13 cellular contexts compared by ENCODE assay signal in the genomic region with DNA sequence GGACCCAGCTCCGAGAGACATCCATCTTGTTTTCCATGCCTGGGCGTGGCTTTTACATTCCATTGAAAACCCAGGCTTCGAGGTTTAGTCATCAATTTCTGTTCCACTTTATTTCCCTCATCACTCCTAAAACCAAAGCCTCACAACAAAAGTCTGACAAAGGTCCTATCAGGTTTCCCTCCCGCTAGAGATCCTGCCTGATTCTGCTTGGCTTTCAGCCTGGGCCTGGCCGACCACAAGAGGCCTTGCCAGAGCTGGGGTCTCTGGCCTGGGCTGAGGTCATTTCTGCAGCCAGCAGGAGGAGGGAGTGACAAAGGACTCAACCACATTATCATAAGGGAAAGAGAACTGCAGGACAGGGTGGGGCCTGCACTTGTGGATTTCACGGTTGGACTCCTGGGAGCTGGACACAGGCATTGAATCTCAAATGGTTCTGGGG.
DNase-seq lines count a peak whose midpoint lies in the region; ATAC-seq and TF ChIP-seq lines count a peak whose summit lies in the region.
"Had no signal": no experiment of that assay in that cellular context is flagged by ENCODE, and none has a peak within 500 bp of the region (broad histone marks: within the 10 kb centered on the region; RNA-seq: fewer than 3 reads in every experiment).

No MANE protein-coding gene starts in this region.

- DNase-seq in HT1080 (ENCODE audit: low read depth) (peak; percentile 91), mammary epithelial cell (peak; percentile 65), kidney tubule cell (ENCODE audit: low spot score) (peak; percentile 98), DMS114 treated with DMSO at 0.1 percent for 48 hours (lab: John Stamatoyannopoulos, UW; ENCODE audit: unreplicated experiment) (no peak), Kasumi-1 (lab: John Stamatoyannopoulos, UW) (no peak), right lobe of liver (no peak), ureter (ENCODE audit: low spot score) (no peak)
- DNase-seq: central memory CD4-positive, alpha-beta T cell; KG1; NCI-H526; upper lobe of left lung had no signal

- ATAC-seq in right lobe of liver, result no peak
- ATAC-seq: GM12878 had no signal

- no peak for TF ChIP-seq CTCF in mammary epithelial cell (conservative IDR thresholded peaks at IDR 0.05 in 1 of 2, IDR thresholded peaks at IDR 0.05 in 1 of 2; ENCODE audit: extremely low read depth in 1 of 2, insufficient read depth in 1 of 2, low read depth in 1 of 2, low read length in 2 of 2)
- no peak for TF ChIP-seq CTCF in right lobe of liver (IDR thresholded peaks at IDR 0.05)

- H3K36me3 ChIP-seq in ACC112 (ENCODE audit: insufficient read depth, low read length), result no peaks in the 10 kb centered on the region
- no peaks in the 10 kb centered on the region for H3K36me3 ChIP-seq in mammary epithelial cell (ENCODE audit: insufficient read depth, low read length)
- no peaks in the 10 kb centered on the region for H3K36me3 ChIP-seq in right lobe of liver
- H3K36me3 ChIP-seq: upper lobe of left lung had no signal

- no peaks in the 10 kb centered on the region for H4K20me1 ChIP-seq in mammary epithelial cell (ENCODE audit: insufficient read depth, low read length)

- CTCF ChIA-PET in mammary epithelial cell (lab: Charles Lee; ENCODE audit: low non-redundant PET), result no interaction called here

- no peak overlapping the region for H3K4me2 ChIP-seq in mammary epithelial cell (ENCODE audit: insufficient read depth, low read depth, low read length)

- no TSS peak for BruUV-seq in mammary epithelial cell (replicated peaks; lab: Mats Ljungman, UMichigan)

- dilution Hi-C loops in mammary epithelial cell (cut with HindIII; ENCODE audit: low sequenced_read_pairs), result no loop called here

- in situ Hi-C loops in mammary epithelial cell (cut with MboI; ENCODE audit: low sequenced_read_pairs in 2 of 2), result no loop called here

- WGBS in mammary epithelial cell (ENCODE audit: low coverage, missing lambda C conversion rate), result 38% methylated on average over 6 of the region's 6 CpGs
- WGBS in right lobe of liver (ENCODE audit: insufficient coverage, low coverage, low lambda C conversion rate, missing lambda C conversion rate), result 56% methylated on average over 6 of the region's 6 CpGs

- no peaks in the 10 kb centered on the region for H3K79me2 ChIP-seq in ACC112 (ENCODE audit: control insufficient read depth, insufficient read depth, low read length, unreplicated experiment)
- no peaks in the 10 kb centered on the region for H3K79me2 ChIP-seq in mammary epithelial cell (ENCODE audit: insufficient read depth, low read length)

- H3K27me3 ChIP-seq in ACC112 (ENCODE audit: insufficient read depth, low read length) (no peaks in the 10 kb centered on the region), mammary epithelial cell (ENCODE audit: insufficient read depth, low read length) (no peaks in the 10 kb centered on the region), right lobe of liver (no peaks in the 10 kb centered on the region)
- H3K27me3 ChIP-seq: upper lobe of left lung had no signal

- no peak overlapping the region for H3K9ac ChIP-seq in mammary epithelial cell (ENCODE audit: insufficient read depth, low read length)

- H3K4me3 ChIP-seq in ACC112 (ENCODE audit: low read depth, low read length), result no peak overlapping the region
- no peak overlapping the region for H3K4me3 ChIP-seq in mammary epithelial cell (replicated peaks in 1 of 3; ENCODE audit: insufficient read depth in 1 of 3, low read depth in 2 of 3, low read length in 3 of 3)
- H3K4me3 ChIP-seq in right lobe of liver, result no peak overlapping the region
- H3K4me3 ChIP-seq: GM12878, upper lobe of left lung had no signal

- no peak for TF ChIP-seq POLR2A in right lobe of liver (IDR thresholded peaks at IDR 0.05)

- H3K4me1 ChIP-seq in ACC112 (ENCODE audit: control insufficient read depth, insufficient read depth, low read length, unreplicated experiment) (peaks cover 56% of the 10 kb centered on the region), mammary epithelial cell (ENCODE audit: insufficient read depth, low read length) (peaks cover 46% of the 10 kb centered on the region), right lobe of liver (no peaks in the 10 kb centered on the region)
- H3K4me1 ChIP-seq: upper lobe of left lung had no signal

- H2AFZ ChIP-seq in ACC112 (ENCODE audit: low read length, unreplicated experiment), result peak overlapping the region; percentile 62
- H2AFZ ChIP-seq in mammary epithelial cell (ENCODE audit: low read depth, low read length), result peak overlapping the region; percentile 64

- H3K27ac ChIP-seq in ACC112 (ENCODE audit: low read depth, low read length), result peak overlapping the region; percentile 98
- H3K27ac ChIP-seq in mammary epithelial cell (ENCODE audit: insufficient read depth, low read depth, low read length), result peak overlapping the region; percentile 69
- H3K27ac ChIP-seq in right lobe of liver, result no peak overlapping the region

- H3K9me3 ChIP-seq in mammary epithelial cell (replicated peaks; ENCODE audit: insufficient read depth, low read length) (no peaks in the 10 kb centered on the region), right lobe of liver (no peaks in the 10 kb centered on the region)
- H3K9me3 ChIP-seq: upper lobe of left lung had no signal

- intact Hi-C loops in mammary epithelial cell (cut with micrococcal nuclease), result no loop called here
- intact Hi-C loops in right lobe of liver (cut with DNase I), result no loop called here

Comparison
In these comparisons a context has a peak if more than half of its experiments do, and no peak if none do; other contexts are left out.
1. H3K27ac ChIP-seq: peak in ACC112 (single experiment) and mammary epithelial cell (single experiment); none in right lobe of liver (0 of 3).
2. DNase-seq: peak in HT1080 (single experiment), mammary epithelial cell (single experiment) and kidney tubule cell (single experiment); none in DMS114 treated with DMSO at 0.1 percent for 48 hours (single experiment), Kasumi-1 (0 of 2), right lobe of liver (0 of 3) and ureter (single experiment).